15 cellular contexts compared by ENCODE assay signal in the genomic region with DNA sequence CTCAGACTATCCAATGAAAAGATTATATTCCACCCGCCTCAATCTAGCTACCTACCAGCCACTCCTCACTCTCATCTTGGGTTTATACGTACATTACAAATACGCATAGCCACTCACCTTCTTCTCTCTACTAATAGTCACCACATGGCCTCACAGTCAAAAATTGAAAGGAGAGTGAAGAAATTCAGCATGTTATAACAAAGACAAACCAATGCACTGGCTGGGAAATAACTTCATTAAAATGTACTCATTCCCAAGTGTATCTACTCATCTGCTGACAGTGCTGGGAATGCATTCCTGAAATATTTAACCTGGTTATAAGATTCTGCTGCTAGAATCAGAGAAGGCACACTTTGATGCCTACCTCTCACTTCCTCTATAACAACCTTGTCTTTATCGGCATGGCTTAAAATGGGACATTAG. TPM values are rescaled to one million over a fixed set of nuclear protein-coding genes. Genes with fewer than 3 reads are reported as not detected.
DNase-seq lines count a peak whose midpoint lies in the region; ATAC-seq and TF ChIP-seq lines count a peak whose summit lies in the region.
"Had no signal": no experiment of that assay in that cellular context is flagged by ENCODE, and none has a peak within 500 bp of the region (broad histone marks: within the 10 kb centered on the region; RNA-seq: fewer than 3 reads in every experiment).

No MANE protein-coding gene starts in this region.

- WGBS in mesodermal cell (ENCODE audit: insufficient coverage in 2 of 2), 2 experiments, result 89 to 100% methylated on average over 3 of the region's 4 CpGs

- peaks cover 48% of the 10 kb centered on the region for H3K36me3 Mint-ChIP-seq in Calu3 (ENCODE audit: insufficient read depth, unreplicated experiment)

- H3K4me3 Mint-ChIP-seq in Calu3 (ENCODE audit: low read depth, unreplicated experiment), result peak overlapping the region; percentile 12

- H3K4me1 Mint-ChIP-seq in Calu3 (ENCODE audit: low read depth, unreplicated experiment), result peaks cover 73% of the 10 kb centered on the region

- CTCF ChIA-PET in Calu3 (lab: Charles Lee), result interaction anchor here (0.6 kb wide), 1 partner anchor 1431 kb away, joined by 5 read pairs; no protein-coding TSS in a partner anchor

- TF ChIP-seq CTCF in Calu3 (IDR thresholded peaks at IDR 0.05; ENCODE audit: unreplicated experiment), result no peak

- H3K36me3 ChIP-seq in mesodermal cell (ENCODE audit: control insufficient read depth, insufficient read depth, low read length), result peaks cover 39% of the 10 kb centered on the region

- DNase-seq in Calu3 (no peak), NCI-H226 (peak; percentile 32), caudate nucleus (lab: John Stamatoyannopoulos, UW) (no peak), NCI-H1694 treated with DMSO at 0.1 percent for 48 hours (lab: John Stamatoyannopoulos, UW) (no peak), ecto neural progenitor cell (ENCODE audit: low spot score) (no peak)
- no peak for DNase-seq in activated CD8-positive, alpha-beta memory T cell treated with anti-CD3 and anti-CD28 coated beads, Interleukin-2, amount 50 U/mL, for 4 hours
- DNase-seq: dermis blood vessel endothelial cell; NCI-H2081 treated with DMSO at 0.1 percent for 48 hours; right cardiac atrium; SJCRH30; stimulated activated CD4-positive, alpha-beta T cell treated with anti-CD3 and anti-CD28 coated beads, Interleukin-2, amount 100 ng/mL, for 48 hours; WERI-Rb-1 had no signal

- H3K27ac ChIP-seq in caudate nucleus (ENCODE audit: low read depth, low read length) (peak overlapping the region; percentile 82), mesodermal cell (ENCODE audit: low read depth, low read length, severe bottlenecking) (peak overlapping the region; percentile 4)
- H3K27ac ChIP-seq: BLaER1, SJCRH30, WERI-Rb-1 had no signal

- H3K4me3 ChIP-seq in mesodermal cell (ENCODE audit: extremely low read depth, insufficient read depth, low read length, poor library complexity, severe bottlenecking), result no peak overlapping the region
- H3K4me3 ChIP-seq: BLaER1, SJCRH30 had no signal

- H3K27ac Mint-ChIP-seq in Calu3 (ENCODE audit: unreplicated experiment), result peak overlapping the region; percentile 86

- no peaks in the 10 kb centered on the region for H3K27me3 Mint-ChIP-seq in Calu3 (ENCODE audit: unreplicated experiment)

- ATAC-seq in activated CD4-positive, CD25-positive, alpha-beta regulatory T cell treated with anti-CD3 and anti-CD28 coated beads, Interleukin-2, amount 50 U/mL, for 24 hours, result no peak
- ATAC-seq: right cardiac atrium had no signal

- intact Hi-C loops in Calu3 (cut with micrococcal nuclease; ENCODE audit: unreplicated experiment), result no loop called here

- H3K9me3 Mint-ChIP-seq in Calu3 (ENCODE audit: low read depth, unreplicated experiment), result no peaks in the 10 kb centered on the region

- H3K4me1 ChIP-seq in mesodermal cell (ENCODE audit: control insufficient read depth, insufficient read depth, low read length, poor library complexity, severe bottlenecking), result peaks cover 2% of the 10 kb centered on the region

- H3K9me3 ChIP-seq in mesodermal cell (ENCODE audit: control insufficient read depth, low read length), result no peaks in the 10 kb centered on the region
- H3K9me3 ChIP-seq: SJCRH30 had no signal

- BruUV-seq in Calu3 (replicated peaks; lab: Mats Ljungman, UMichigan), result no TSS peak

RNA-seq across cellular contexts. Expression of a gene that starts 6.5 kb away (rescaled TPM):
- total RNA-seq in Calu3 (2022), result 69.4 and 76.0 TPM in 2 replicates
- polyA plus RNA-seq in mesodermal cell (2013, experiment 1 of 2), result 63.0 TPM
- 65.8 TPM for polyA plus RNA-seq in mesodermal cell (2013, experiment 2 of 2)
